ENCODE assay signal across 11 cellular contexts in genomic region chr15:43948691-43949325, GRCh38.
DNase-seq lines count a peak whose midpoint lies in the region; ATAC-seq and TF ChIP-seq lines count a peak whose summit lies in the region.
"Had no signal": no experiment of that assay in that cellular context is flagged by ENCODE, and none has a peak within 500 bp of the region (broad histone marks: within the 10 kb centered on the region; RNA-seq: fewer than 3 reads in every experiment).

No MANE protein-coding gene starts in this region.

- H2BK120ac ChIP-seq in mesendoderm (ENCODE audit: low read depth, low read length), result no peak overlapping the region

- no peak overlapping the region for H3K18ac ChIP-seq in mesendoderm (ENCODE audit: low read length)

- intact Hi-C loops in mucosa of descending colon (cut with DNase I, micrococcal nuclease), result no loop called here

- no peak overlapping the region for H3K23ac ChIP-seq in mesendoderm (ENCODE audit: low read length)

- no peak overlapping the region for H3K4me2 ChIP-seq in mesendoderm (ENCODE audit: low read length)

- no peaks in the 10 kb centered on the region for H3K79me1 ChIP-seq in mesendoderm (ENCODE audit: low read length)

- H3K56ac ChIP-seq in mesendoderm (ENCODE audit: low read length), result no peak overlapping the region

- H4K8ac ChIP-seq in mesendoderm (ENCODE audit: low read depth, low read length), result no peak overlapping the region

- H2AK5ac ChIP-seq in mesendoderm (ENCODE audit: low read length), result no peak overlapping the region

- H4K5ac ChIP-seq in mesendoderm (ENCODE audit: low read length), result no peak overlapping the region

- H3K9me3 ChIP-seq in mucosa of descending colon, result no peaks in the 10 kb centered on the region
- H3K9me3 ChIP-seq: neutrophil had no signal

- peak; percentile 76 for ATAC-seq in GM21737 (IDR thresholded peaks at IDR 0.05; ENCODE audit: unreplicated experiment)
- peak; percentile 72 for ATAC-seq in HG03457 (IDR thresholded peaks at IDR 0.05; ENCODE audit: unreplicated experiment)
- peak; percentile 20 for ATAC-seq in mucosa of descending colon
- ATAC-seq: K562 had no signal

- H2BK15ac ChIP-seq in mesendoderm (replicated peaks; ENCODE audit: low read depth), result no peak overlapping the region

- no peak overlapping the region for H3K4me3 ChIP-seq in mucosa of descending colon
- H3K4me3 ChIP-seq in mesendoderm (ENCODE audit: low read length), result no peak overlapping the region
- H3K4me3 ChIP-seq: K562 had no signal

- no peak overlapping the region for H3K9ac ChIP-seq in mesendoderm (ENCODE audit: low read length)

- peak; percentile 11 to 20 for DNase-seq in activated CD4-positive, alpha-beta T cell treated with anti-CD3 and anti-CD28 coated beads, Interleukin-2, amount 50 U/mL, for 48 hours
- no peak for DNase-seq in activated CD4-positive, alpha-beta T cell treated with anti-CD3 and anti-CD28 coated beads for 4 hours
- no peak for DNase-seq in mucosa of descending colon
- no peak for DNase-seq in dermis blood vessel endothelial cell
- DNase-seq in retina, result no peak
- no peak for DNase-seq in mesendoderm
- DNase-seq: ACHN had no signal

- no peak for TF ChIP-seq CTCF in mucosa of descending colon (IDR thresholded peaks at IDR 0.05)

- no peak overlapping the region for H3K27ac ChIP-seq in mesendoderm (ENCODE audit: low read depth, low read length)
- H3K27ac ChIP-seq: neutrophil had no signal

- H3K4ac ChIP-seq in mesendoderm (ENCODE audit: low read depth, low read length), result no peak overlapping the region

- no peaks in the 10 kb centered on the region for H3K27me3 ChIP-seq in mesendoderm (ENCODE audit: insufficient read depth, low read length, poor library complexity)

- H3K36me3 ChIP-seq in mucosa of descending colon (ENCODE audit: low read depth), result no peaks in the 10 kb centered on the region
- no peaks in the 10 kb centered on the region for H3K36me3 ChIP-seq in mesendoderm (ENCODE audit: control insufficient read depth, insufficient read depth, low read length)
- H3K36me3 ChIP-seq: neutrophil had no signal

- no CpG with 5 or more reads among the region's 1 CpG for WGBS in mesendoderm (ENCODE audit: extremely low coverage, insufficient coverage, low lambda C conversion rate)

- H2BK5ac ChIP-seq in mesendoderm (ENCODE audit: low read length), result no peak overlapping the region

- H3K4me1 ChIP-seq in mucosa of descending colon (ENCODE audit: low read depth) (no peaks in the 10 kb centered on the region), mesendoderm (ENCODE audit: control insufficient read depth, low read depth, low read length) (peaks cover 4% of the 10 kb centered on the region)

- no peaks in the 10 kb centered on the region for H3K79me2 ChIP-seq in mesendoderm (ENCODE audit: control insufficient read depth, insufficient read depth, low read length)

Comparison
In these comparisons a context has a peak if more than half of its experiments do, and no peak if none do; other contexts are left out.
1. DNase-seq: peak in activated CD4-positive, alpha-beta T cell treated with anti-CD3 and anti-CD28 coated beads, Interleukin-2, amount 50 U/mL, for 48 hours (2 of 2); none in activated CD4-positive, alpha-beta T cell treated with anti-CD3 and anti-CD28 coated beads for 4 hours (0 of 2), mucosa of descending colon (0 of 3), dermis blood vessel endothelial cell (single experiment), retina (single experiment) and mesendoderm (single experiment).
2. ATAC-seq: peak in every context shown above with its lines; median percentile 76 in GM21737; 72 in HG03457; 20 in mucosa of descending colon.